In genomic region chr19:29176981-29177754, GRCh38 we compare ENCODE assay signal across 2 cellular contexts.
A peak's percentile ranks its signal among the peaks of the same experiment; 100 is the strongest.
TF ChIP-seq lines count a peak whose summit lies in the region.

No MANE protein-coding gene starts in this region.

TF ChIP-seq in HepG2, 621 proteins besides CTCF, POLR2A, EP300 and RAD21:
- TF ChIP-seq CREB1 (IDR thresholded peaks at IDR 0.05) (peak; percentile 56), CREB1 (CRISPR knock-in tag; IDR thresholded peaks at IDR 0.05) (no peak), ZHX2 (IDR thresholded peaks at IDR 0.05; ENCODE audit: low read depth) (no peak), ZHX2 (CRISPR knock-in tag; IDR thresholded peaks at IDR 0.05; ENCODE audit: borderline replicate concordance) (no peak), TP53 (CRISPR knock-in tag; conservative IDR thresholded peaks at IDR 0.05) (no peak), ATF7 (IDR thresholded peaks at IDR 0.05) (peak; percentile 39; the same call in 1 of the 2 replicates), ATF7 (CRISPR knock-in tag; IDR thresholded peaks at IDR 0.05) (no peak)

TF ChIP-seq in K562, 482 proteins besides CTCF, POLR2A, EP300 and RAD21:
- TF ChIP-seq, protein P1, sequence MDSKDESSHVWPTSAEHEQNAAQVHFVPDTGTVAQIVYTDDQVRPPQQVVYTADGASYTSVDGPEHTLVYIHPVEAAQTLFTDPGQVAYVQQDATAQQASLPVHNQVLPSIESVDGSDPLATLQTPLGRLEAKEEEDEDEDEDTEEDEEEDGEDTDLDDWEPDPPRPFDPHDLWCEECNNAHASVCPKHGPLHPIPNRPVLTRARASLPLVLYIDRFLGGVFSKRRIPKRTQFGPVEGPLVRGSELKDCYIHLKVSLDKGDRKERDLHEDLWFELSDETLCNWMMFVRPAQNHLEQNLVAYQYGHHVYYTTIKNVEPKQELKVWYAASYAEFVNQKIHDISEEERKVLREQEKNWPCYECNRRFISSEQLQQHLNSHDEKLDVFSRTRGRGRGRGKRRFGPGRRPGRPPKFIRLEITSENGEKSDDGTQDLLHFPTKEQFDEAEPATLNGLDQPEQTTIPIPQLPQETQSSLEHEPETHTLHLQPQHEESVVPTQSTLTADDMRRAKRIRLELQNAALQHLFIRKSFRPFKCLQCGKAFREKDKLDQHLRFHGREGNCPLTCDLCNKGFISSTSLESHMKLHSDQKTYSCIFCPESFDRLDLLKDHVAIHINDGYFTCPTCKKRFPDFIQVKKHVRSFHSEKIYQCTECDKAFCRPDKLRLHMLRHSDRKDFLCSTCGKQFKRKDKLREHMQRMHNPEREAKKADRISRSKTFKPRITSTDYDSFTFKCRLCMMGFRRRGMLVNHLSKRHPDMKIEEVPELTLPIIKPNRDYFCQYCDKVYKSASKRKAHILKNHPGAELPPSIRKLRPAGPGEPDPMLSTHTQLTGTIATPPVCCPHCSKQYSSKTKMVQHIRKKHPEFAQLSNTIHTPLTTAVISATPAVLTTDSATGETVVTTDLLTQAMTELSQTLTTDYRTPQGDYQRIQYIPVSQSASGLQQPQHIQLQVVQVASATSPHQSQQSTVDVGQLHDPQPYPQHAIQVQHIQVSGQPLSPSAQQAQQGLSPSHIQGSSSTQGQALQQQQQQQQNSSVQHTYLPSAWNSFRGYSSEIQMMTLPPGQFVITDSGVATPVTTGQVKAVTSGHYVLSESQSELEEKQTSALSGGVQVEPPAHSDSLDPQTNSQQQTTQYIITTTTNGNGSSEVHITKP (IDR thresholded peaks at IDR 0.05; ENCODE audit: partially characterized antibody) = no peak
- TF ChIP-seq TCF7L2 (IDR thresholded peaks at IDR 0.05; ENCODE audit: low read depth, low read length) (no peak), ZNF551 (CRISPR knock-in tag; IDR thresholded peaks at IDR 0.05) (no peak), SNIP1 (IDR thresholded peaks at IDR 0.05; ENCODE audit: low read depth) (no peak), BRF2 (IDR thresholded peaks at IDR 0.05; ENCODE audit: borderline replicate concordance, insufficient read depth, insufficient read length) (no peak), HNRNPK (IDR thresholded peaks at IDR 0.05; ENCODE audit: low read depth, low read length, poor library complexity, severe bottlenecking) (no peak), TAF15 (IDR thresholded peaks at IDR 0.05; ENCODE audit: low read depth, low read length) (no peak), RCOR1 (IDR thresholded peaks at IDR 0.05; ENCODE audit: borderline replicate concordance in 1 of 2, low read depth in 2 of 2, low read length in 2 of 2) (no peak), TRIM24 (IDR thresholded peaks at IDR 0.05) (no peak), ZNF311 (CRISPR knock-in tag; IDR thresholded peaks at IDR 0.05) (no peak), ZNF274 (IDR thresholded peaks at IDR 0.05; ENCODE audit: borderline replicate concordance, low read depth, low read length) (no peak), ZNF395 (CRISPR knock-in tag; IDR thresholded peaks at IDR 0.05) (no peak), PBX2 (CRISPR knock-in tag; IDR thresholded peaks at IDR 0.05; ENCODE audit: low read depth) (no peak), PBX2 (tag; conservative IDR thresholded peaks at IDR 0.05; ENCODE audit: low read depth) (peak; percentile 54; the same call in 1 of the 2 replicates), CCAR2 (IDR thresholded peaks at IDR 0.05; ENCODE audit: low read depth, low read length) (no peak), DNMT1 (IDR thresholded peaks at IDR 0.05) (no peak), LCOR (CRISPR knock-in tag; IDR thresholded peaks at IDR 0.05) (no peak), ZBTB5 (IDR thresholded peaks at IDR 0.05) (no peak), GABPA (tag; conservative IDR thresholded peaks at IDR 0.05; ENCODE audit: low read depth) (no peak), ZNF778 (CRISPR knock-in tag; IDR thresholded peaks at IDR 0.05) (no peak), ZNF324 (CRISPR knock-in tag; IDR thresholded peaks at IDR 0.05) (peak; percentile 94), MEIS2 (IDR thresholded peaks at IDR 0.05; ENCODE audit: partially characterized antibody) (peak; percentile 30), ZNF830 (CRISPR knock-in tag; IDR thresholded peaks at IDR 0.05) (no peak)
- TF ChIP-seq, protein P2, sequence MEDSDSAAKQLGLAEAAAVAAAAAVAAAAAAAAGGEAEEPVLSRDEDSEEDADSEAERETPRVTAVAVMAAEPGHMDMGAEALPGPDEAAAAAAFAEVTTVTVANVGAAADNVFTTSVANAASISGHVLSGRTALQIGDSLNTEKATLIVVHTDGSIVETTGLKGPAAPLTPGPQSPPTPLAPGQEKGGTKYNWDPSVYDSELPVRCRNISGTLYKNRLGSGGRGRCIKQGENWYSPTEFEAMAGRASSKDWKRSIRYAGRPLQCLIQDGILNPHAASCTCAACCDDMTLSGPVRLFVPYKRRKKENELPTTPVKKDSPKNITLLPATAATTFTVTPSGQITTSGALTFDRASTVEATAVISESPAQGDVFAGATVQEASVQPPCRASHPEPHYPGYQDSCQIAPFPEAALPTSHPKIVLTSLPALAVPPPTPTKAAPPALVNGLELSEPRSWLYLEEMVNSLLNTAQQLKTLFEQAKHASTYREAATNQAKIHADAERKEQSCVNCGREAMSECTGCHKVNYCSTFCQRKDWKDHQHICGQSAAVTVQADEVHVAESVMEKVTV (CRISPR knock-in tag; IDR thresholded peaks at IDR 0.05) = no peak
- TF ChIP-seq, protein P3, sequence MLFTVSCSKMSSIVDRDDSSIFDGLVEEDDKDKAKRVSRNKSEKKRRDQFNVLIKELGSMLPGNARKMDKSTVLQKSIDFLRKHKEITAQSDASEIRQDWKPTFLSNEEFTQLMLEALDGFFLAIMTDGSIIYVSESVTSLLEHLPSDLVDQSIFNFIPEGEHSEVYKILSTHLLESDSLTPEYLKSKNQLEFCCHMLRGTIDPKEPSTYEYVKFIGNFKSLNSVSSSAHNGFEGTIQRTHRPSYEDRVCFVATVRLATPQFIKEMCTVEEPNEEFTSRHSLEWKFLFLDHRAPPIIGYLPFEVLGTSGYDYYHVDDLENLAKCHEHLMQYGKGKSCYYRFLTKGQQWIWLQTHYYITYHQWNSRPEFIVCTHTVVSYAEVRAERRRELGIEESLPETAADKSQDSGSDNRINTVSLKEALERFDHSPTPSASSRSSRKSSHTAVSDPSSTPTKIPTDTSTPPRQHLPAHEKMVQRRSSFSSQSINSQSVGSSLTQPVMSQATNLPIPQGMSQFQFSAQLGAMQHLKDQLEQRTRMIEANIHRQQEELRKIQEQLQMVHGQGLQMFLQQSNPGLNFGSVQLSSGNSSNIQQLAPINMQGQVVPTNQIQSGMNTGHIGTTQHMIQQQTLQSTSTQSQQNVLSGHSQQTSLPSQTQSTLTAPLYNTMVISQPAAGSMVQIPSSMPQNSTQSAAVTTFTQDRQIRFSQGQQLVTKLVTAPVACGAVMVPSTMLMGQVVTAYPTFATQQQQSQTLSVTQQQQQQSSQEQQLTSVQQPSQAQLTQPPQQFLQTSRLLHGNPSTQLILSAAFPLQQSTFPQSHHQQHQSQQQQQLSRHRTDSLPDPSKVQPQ (CRISPR knock-in tag; IDR thresholded peaks at IDR 0.05; ENCODE audit: borderline replicate concordance) = no peak
- TF ChIP-seq, protein P4, sequence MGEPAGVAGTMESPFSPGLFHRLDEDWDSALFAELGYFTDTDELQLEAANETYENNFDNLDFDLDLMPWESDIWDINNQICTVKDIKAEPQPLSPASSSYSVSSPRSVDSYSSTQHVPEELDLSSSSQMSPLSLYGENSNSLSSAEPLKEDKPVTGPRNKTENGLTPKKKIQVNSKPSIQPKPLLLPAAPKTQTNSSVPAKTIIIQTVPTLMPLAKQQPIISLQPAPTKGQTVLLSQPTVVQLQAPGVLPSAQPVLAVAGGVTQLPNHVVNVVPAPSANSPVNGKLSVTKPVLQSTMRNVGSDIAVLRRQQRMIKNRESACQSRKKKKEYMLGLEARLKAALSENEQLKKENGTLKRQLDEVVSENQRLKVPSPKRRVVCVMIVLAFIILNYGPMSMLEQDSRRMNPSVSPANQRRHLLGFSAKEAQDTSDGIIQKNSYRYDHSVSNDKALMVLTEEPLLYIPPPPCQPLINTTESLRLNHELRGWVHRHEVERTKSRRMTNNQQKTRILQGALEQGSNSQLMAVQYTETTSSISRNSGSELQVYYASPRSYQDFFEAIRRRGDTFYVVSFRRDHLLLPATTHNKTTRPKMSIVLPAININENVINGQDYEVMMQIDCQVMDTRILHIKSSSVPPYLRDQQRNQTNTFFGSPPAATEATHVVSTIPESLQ (CRISPR knock-in tag; IDR thresholded peaks at IDR 0.05) = no peak
- TF ChIP-seq, protein P5, sequence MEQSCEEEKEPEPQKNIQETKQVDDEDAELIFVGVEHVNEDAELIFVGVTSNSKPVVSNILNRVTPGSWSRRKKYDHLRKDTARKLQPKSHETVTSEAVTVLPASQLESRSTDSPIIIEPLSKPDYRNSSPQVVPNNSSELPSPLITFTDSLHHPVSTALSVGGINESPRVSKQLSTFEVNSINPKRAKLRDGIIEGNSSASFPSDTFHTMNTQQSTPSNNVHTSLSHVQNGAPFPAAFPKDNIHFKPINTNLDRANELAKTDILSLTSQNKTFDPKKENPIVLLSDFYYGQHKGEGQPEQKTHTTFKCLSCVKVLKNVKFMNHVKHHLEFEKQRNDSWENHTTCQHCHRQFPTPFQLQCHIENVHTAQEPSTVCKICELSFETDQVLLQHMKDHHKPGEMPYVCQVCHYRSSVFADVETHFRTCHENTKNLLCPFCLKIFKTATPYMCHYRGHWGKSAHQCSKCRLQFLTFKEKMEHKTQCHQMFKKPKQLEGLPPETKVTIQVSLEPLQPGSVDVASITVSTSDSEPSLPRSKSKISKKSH (CRISPR knock-in tag; IDR thresholded peaks at IDR 0.05) = no peak
TF ChIP-seq in K562: peak in this region for 3.
